1 cellular context compared by ENCODE assay signal in the genomic region with DNA sequence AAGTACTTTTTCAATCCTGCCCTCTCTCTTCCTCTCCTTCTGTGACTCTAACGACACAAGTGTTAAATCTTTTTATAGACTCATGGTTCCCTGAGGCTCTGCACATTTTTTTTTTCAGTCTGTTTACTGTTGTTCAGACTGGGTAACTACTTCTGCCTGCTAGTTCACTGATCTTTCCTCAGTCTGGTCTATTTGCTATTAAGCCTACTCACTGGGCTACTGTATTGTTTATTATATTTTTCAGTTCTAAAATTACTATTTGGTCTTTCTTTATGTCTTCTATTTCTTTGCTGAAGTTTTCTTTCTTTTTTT.
TF ChIP-seq lines count a peak whose summit lies in the region.

No MANE protein-coding gene starts in this region.

TF ChIP-seq in IMR-90, 13 proteins besides CTCF, POLR2A, EP300 and RAD21:
- TF ChIP-seq MXI1 (IDR thresholded peaks at IDR 0.05; ENCODE audit: borderline replicate concordance, low read depth, low read length) (no peak), SMC3 (IDR thresholded peaks at IDR 0.05; ENCODE audit: low read depth, low read length) (no peak), CHD1 (IDR thresholded peaks at IDR 0.05; ENCODE audit: low read depth, low read length) (no peak), RFX5 (IDR thresholded peaks at IDR 0.05; ENCODE audit: low read depth, low read length) (no peak), BHLHE40 (IDR thresholded peaks at IDR 0.05; ENCODE audit: low read depth, low read length) (no peak), FOS (IDR thresholded peaks at IDR 0.05; ENCODE audit: low read depth, low read length) (no peak), NFE2L2 (IDR thresholded peaks at IDR 0.05; ENCODE audit: low read depth, low read length) (no peak), RCOR1 (IDR thresholded peaks at IDR 0.05; ENCODE audit: insufficient replicate concordance, low read length) (no peak), MAZ (IDR thresholded peaks at IDR 0.05; ENCODE audit: borderline replicate concordance, low read depth, low read length) (no peak), CEBPB (IDR thresholded peaks at IDR 0.05; ENCODE audit: low read depth, low read length) (no peak), MAFK (IDR thresholded peaks at IDR 0.05; ENCODE audit: low read depth, low read length) (no peak)
- TF ChIP-seq, protein P1, sequence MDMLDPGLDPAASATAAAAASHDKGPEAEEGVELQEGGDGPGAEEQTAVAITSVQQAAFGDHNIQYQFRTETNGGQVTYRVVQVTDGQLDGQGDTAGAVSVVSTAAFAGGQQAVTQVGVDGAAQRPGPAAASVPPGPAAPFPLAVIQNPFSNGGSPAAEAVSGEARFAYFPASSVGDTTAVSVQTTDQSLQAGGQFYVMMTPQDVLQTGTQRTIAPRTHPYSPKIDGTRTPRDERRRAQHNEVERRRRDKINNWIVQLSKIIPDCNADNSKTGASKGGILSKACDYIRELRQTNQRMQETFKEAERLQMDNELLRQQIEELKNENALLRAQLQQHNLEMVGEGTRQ (IDR thresholded peaks at IDR 0.05; ENCODE audit: low read depth, low read length): no peak
- TF ChIP-seq, protein P2, sequence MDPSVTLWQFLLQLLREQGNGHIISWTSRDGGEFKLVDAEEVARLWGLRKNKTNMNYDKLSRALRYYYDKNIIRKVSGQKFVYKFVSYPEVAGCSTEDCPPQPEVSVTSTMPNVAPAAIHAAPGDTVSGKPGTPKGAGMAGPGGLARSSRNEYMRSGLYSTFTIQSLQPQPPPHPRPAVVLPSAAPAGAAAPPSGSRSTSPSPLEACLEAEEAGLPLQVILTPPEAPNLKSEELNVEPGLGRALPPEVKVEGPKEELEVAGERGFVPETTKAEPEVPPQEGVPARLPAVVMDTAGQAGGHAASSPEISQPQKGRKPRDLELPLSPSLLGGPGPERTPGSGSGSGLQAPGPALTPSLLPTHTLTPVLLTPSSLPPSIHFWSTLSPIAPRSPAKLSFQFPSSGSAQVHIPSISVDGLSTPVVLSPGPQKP (IDR thresholded peaks at IDR 0.05; ENCODE audit: borderline replicate concordance, low read depth, low read length): no peak
